Comparison of ENCODE assay signal across 15 cellular contexts in the genomic region with DNA sequence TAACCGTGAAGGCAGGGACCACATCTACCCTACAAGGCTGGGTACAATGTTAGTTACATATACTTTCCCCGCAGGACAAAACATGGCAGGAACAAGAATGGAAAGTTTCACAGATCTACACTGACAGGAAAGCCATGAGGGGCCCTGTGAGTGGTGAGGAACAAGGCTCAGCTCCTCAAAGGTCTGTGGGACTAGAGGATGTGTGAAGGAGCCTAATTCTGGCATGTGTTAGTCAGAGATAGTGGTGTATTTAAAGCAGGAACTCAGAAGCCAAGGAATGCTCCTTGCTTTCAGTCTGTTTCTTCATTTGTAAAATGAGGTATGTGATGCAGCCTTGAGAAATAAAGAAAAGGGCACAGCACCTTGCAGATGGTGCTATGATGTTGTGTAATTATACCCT.
"Had no signal": no experiment of that assay in that cellular context is flagged by ENCODE, and none has a peak within 500 bp of the region (broad histone marks: within the 10 kb centered on the region; RNA-seq: fewer than 3 reads in every experiment).

No MANE protein-coding gene starts in this region.

- H3K36me3 ChIP-seq: breast epithelium, neural progenitor cell, ovary, WERI-Rb-1 had no signal

- H2AFZ ChIP-seq: neural progenitor cell had no signal

- H3K4me2 ChIP-seq: neural progenitor cell had no signal

- H3K9me3 ChIP-seq: breast epithelium, heart left ventricle, ovary, SJSA1, tibial artery had no signal

- H3K4me3 ChIP-seq: breast epithelium, heart left ventricle, neural progenitor cell, ovary, SJSA1, tibial artery had no signal

- ATAC-seq: left ventricle myocardium superior had no signal

- FAIRE-seq: endothelial cell of umbilical vein had no signal

- DNase-seq: activated CD4-positive, alpha-beta T cell treated with anti-CD3 and anti-CD28 coated beads, Interleukin-2, amount 10 ng/mL, durations not matched to agents 24 days and 14 days; amniotic stem cell; foreskin melanocyte; heart left ventricle; left ventricle myocardium superior; mesenchymal stem cell; ovary; stimulated activated CD4-positive, alpha-beta T cell treated with anti-CD3 and anti-CD28 coated beads, Interleukin-4, amount 100 ng/mL, for 24 hours; SW 1271; tibial artery; WERI-Rb-1 had no signal

- H3K27ac ChIP-seq: breast epithelium, heart left ventricle, neural progenitor cell, ovary, SJSA1, tibial artery, WERI-Rb-1 had no signal

- H3K4me1 ChIP-seq: breast epithelium, SJSA1, tibial artery had no signal

- H3K9ac ChIP-seq: neural progenitor cell had no signal

- H3K27me3 ChIP-seq: breast epithelium, heart left ventricle, neural progenitor cell, ovary, SJSA1, tibial artery had no signal
